ENCODE assay signal across 16 cellular contexts in genomic region chr2:46971914-46972313, GRCh38. TPM values are rescaled to one million over a fixed set of nuclear protein-coding genes. Genes with fewer than 3 reads are reported as not detected.
A peak's percentile ranks its signal among the peaks of the same experiment; 100 is the strongest.
DNase-seq lines count a peak whose midpoint lies in the region; ATAC-seq and TF ChIP-seq lines count a peak whose summit lies in the region.
"Had no signal": no experiment of that assay in that cellular context is flagged by ENCODE, and none has a peak within 500 bp of the region (broad histone marks: within the 10 kb centered on the region; RNA-seq: fewer than 3 reads in every experiment).

No MANE protein-coding gene starts in this region.

- peak overlapping the region; percentile 49 for H3K27ac Mint-ChIP-seq in T-helper 2 cell treated with Interferon-gamma antibody and Interleukin-4, amounts not matched to agents 5 μg/mL and 100 μg/mL, for 36 hours
- H3K27ac Mint-ChIP-seq in activated T-helper 1 cell treated with anti-CD3 and anti-CD28 coated beads, Interleukin-12 subunit alpha, Interleukin-12 subunit beta, Interleukin-2, Interleukin-4 antibody, amounts not matched to agents 30 ng/mL and 10 ng/mL and 1 ng/mL, durations not matched to agents 14 hours and 24 hours and 36 hours, result peak overlapping the region; percentile 47

- H3K4me1 ChIP-seq in esophagus (ENCODE audit: control insufficient read depth in 2 of 2, insufficient read depth in 2 of 2, low read length in 1 of 2) (peaks cover 11 to 17% of the 10 kb centered on the region in 2 donors), thoracic aorta (ENCODE audit: control insufficient read depth in 1 of 2, low read depth in 2 of 2) (peaks cover 35 to 51% of the 10 kb centered on the region in 2 donors)

- intact Hi-C loops in activated T-helper 1 cell treated with anti-CD3 and anti-CD28 coated beads, Interleukin-12 subunit alpha, Interleukin-12 subunit beta, Interleukin-2, Interleukin-4 antibody, amounts not matched to agents 30 ng/mL and 10 ng/mL and 1 ng/mL, durations not matched to agents 14 hours and 24 hours and 36 hours (cut with micrococcal nuclease), result no loop called here

- TF ChIP-seq CTCF in thoracic aorta (IDR thresholded peaks at IDR 0.05), result no peak

- 43 to 70% methylated on average over 4 of the region's 4 CpGs for WGBS in esophagus, 2 donors

- peaks cover 30% of the 10 kb centered on the region for H3K36me3 Mint-ChIP-seq in T-helper 2 cell treated with Interferon-gamma antibody and Interleukin-4, amounts not matched to agents 5 μg/mL and 100 μg/mL, for 36 hours (ENCODE audit: low read depth)
- H3K36me3 Mint-ChIP-seq in activated T-helper 1 cell treated with anti-CD3 and anti-CD28 coated beads, Interleukin-12 subunit alpha, Interleukin-12 subunit beta, Interleukin-2, Interleukin-4 antibody, amounts not matched to agents 30 ng/mL and 10 ng/mL and 1 ng/mL, durations not matched to agents 14 hours and 24 hours and 36 hours (ENCODE audit: low read depth), result peaks cover 26% of the 10 kb centered on the region

- no peak for ATAC-seq in thoracic aorta (ENCODE audit: insufficient number of reproducible peaks, low FRiP score, low read depth)
- ATAC-seq: left ventricle myocardium superior had no signal

- DNase-seq in T-helper 2 cell treated with Interferon-gamma antibody and Interleukin-4, amounts not matched to agents 5 μg/mL and 100 μg/mL, for 36 hours (ENCODE audit: low spot score), result no peak
- no peak for DNase-seq in T-helper 2 cell
- no peak for DNase-seq in activated T-helper 1 cell treated with anti-CD3 and anti-CD28 coated beads, Interleukin-12 subunit alpha, Interleukin-12 subunit beta, Interleukin-2, Interleukin-4 antibody, amounts not matched to agents 30 ng/mL and 10 ng/mL and 1 ng/mL, durations not matched to agents 14 hours and 24 hours and 36 hours (ENCODE audit: low spot score)
- no peak for DNase-seq in thoracic aorta (ENCODE audit: low spot score)
- DNase-seq in cortex of kidney (lab: John Stamatoyannopoulos, UW), result no peak
- DNase-seq in NCI-H2029 (lab: John Stamatoyannopoulos, UW), result no peak
- no peak for DNase-seq in COLO668 (lab: John Stamatoyannopoulos, UW; ENCODE audit: unreplicated experiment)
- DNase-seq: aorta; DMS79 treated with DMSO at 0.1 percent for 48 hours; left ventricle myocardium superior; NCI-H1092 treated with DMSO at 0.1 percent for 48 hours; NCI-H524 treated with DMSO at 0.1 percent for 48 hours; Right ventricle myocardium superior; stimulated activated CD4-positive, alpha-beta T cell treated with anti-CD3 and anti-CD28 coated beads, Interleukin-2, amount 100 ng/mL, for 24 hours; T-helper 1 cell had no signal

- H3K27me3 Mint-ChIP-seq in T-helper 2 cell treated with Interferon-gamma antibody and Interleukin-4, amounts not matched to agents 5 μg/mL and 100 μg/mL, for 36 hours (ENCODE audit: low read depth), result no peaks in the 10 kb centered on the region
- no peaks in the 10 kb centered on the region for H3K27me3 Mint-ChIP-seq in activated T-helper 1 cell treated with anti-CD3 and anti-CD28 coated beads, Interleukin-12 subunit alpha, Interleukin-12 subunit beta, Interleukin-2, Interleukin-4 antibody, amounts not matched to agents 30 ng/mL and 10 ng/mL and 1 ng/mL, durations not matched to agents 14 hours and 24 hours and 36 hours (ENCODE audit: insufficient read depth)

- H3K27me3 ChIP-seq in esophagus (ENCODE audit: control insufficient read depth in 1 of 2, insufficient read depth in 2 of 2, low read length in 2 of 2), result no peaks in the 10 kb centered on the region
- no peaks in the 10 kb centered on the region for H3K27me3 ChIP-seq in thoracic aorta (replicated peaks; ENCODE audit: insufficient read depth)

- H3K4me3 ChIP-seq in esophagus (ENCODE audit: low read depth in 1 of 2, low read length in 2 of 2), result no peak overlapping the region
- no peak overlapping the region for H3K4me3 ChIP-seq in thoracic aorta

- H3K9me3 Mint-ChIP-seq in T-helper 2 cell treated with Interferon-gamma antibody and Interleukin-4, amounts not matched to agents 5 μg/mL and 100 μg/mL, for 36 hours, result no peaks in the 10 kb centered on the region
- no peaks in the 10 kb centered on the region for H3K9me3 Mint-ChIP-seq in activated T-helper 1 cell treated with anti-CD3 and anti-CD28 coated beads, Interleukin-12 subunit alpha, Interleukin-12 subunit beta, Interleukin-2, Interleukin-4 antibody, amounts not matched to agents 30 ng/mL and 10 ng/mL and 1 ng/mL, durations not matched to agents 14 hours and 24 hours and 36 hours

- H3K36me3 ChIP-seq in esophagus (ENCODE audit: control insufficient read depth in 2 of 2, insufficient read depth in 2 of 2, low read length in 1 of 2) (peaks cover 5 to 10% of the 10 kb centered on the region in 2 donors), thoracic aorta (peaks cover 3% of the 10 kb centered on the region)

- H3K27ac ChIP-seq in esophagus (ENCODE audit: low read depth in 2 of 2, low read length in 1 of 2) (peak overlapping the region; percentile 2 to 59), thoracic aorta (peak overlapping the region; percentile 50 to 82)

- H3K9me3 ChIP-seq in esophagus (ENCODE audit: control insufficient read depth in 2 of 2, insufficient read depth in 1 of 2, low read depth in 1 of 2, low read length in 1 of 2) (no peaks in the 10 kb centered on the region), thoracic aorta (no peaks in the 10 kb centered on the region)

- peaks cover 11% of the 10 kb centered on the region for H3K4me1 Mint-ChIP-seq in T-helper 2 cell treated with Interferon-gamma antibody and Interleukin-4, amounts not matched to agents 5 μg/mL and 100 μg/mL, for 36 hours (ENCODE audit: low read depth)
- peaks cover 28% of the 10 kb centered on the region for H3K4me1 Mint-ChIP-seq in activated T-helper 1 cell treated with anti-CD3 and anti-CD28 coated beads, Interleukin-12 subunit alpha, Interleukin-12 subunit beta, Interleukin-2, Interleukin-4 antibody, amounts not matched to agents 30 ng/mL and 10 ng/mL and 1 ng/mL, durations not matched to agents 14 hours and 24 hours and 36 hours (ENCODE audit: low read depth)

- no peak overlapping the region for H3K4me3 Mint-ChIP-seq in T-helper 2 cell treated with Interferon-gamma antibody and Interleukin-4, amounts not matched to agents 5 μg/mL and 100 μg/mL, for 36 hours
- H3K4me3 Mint-ChIP-seq in activated T-helper 1 cell treated with anti-CD3 and anti-CD28 coated beads, Interleukin-12 subunit alpha, Interleukin-12 subunit beta, Interleukin-2, Interleukin-4 antibody, amounts not matched to agents 30 ng/mL and 10 ng/mL and 1 ng/mL, durations not matched to agents 14 hours and 24 hours and 36 hours, result no peak overlapping the region

RNA-seq across cellular contexts. Expression of gene TTC7A, which starts 30.9 kb away (rescaled TPM):
- total RNA-seq in activated T-helper 1 cell treated with anti-CD3 and anti-CD28 coated beads, Interleukin-12 subunit alpha, Interleukin-12 subunit beta, Interleukin-2, Interleukin-4 antibody, amounts not matched to agents 30 ng/mL and 10 ng/mL and 1 ng/mL, durations not matched to agents 14 hours and 24 hours and 36 hours, result 72.5 and 77.2 TPM in 2 replicates
- polyA plus RNA-seq in esophagus, result 10 to 100 TPM; 14.7 to 20.6 TPM
- total RNA-seq in thoracic aorta, result 10 to 100 TPM; 39.3 to 45.7 TPM

RNA-seq across cellular contexts. Expression of gene MCFD2, which starts 56.3 kb away (rescaled TPM):
- total RNA-seq in activated T-helper 1 cell treated with anti-CD3 and anti-CD28 coated beads, Interleukin-12 subunit alpha, Interleukin-12 subunit beta, Interleukin-2, Interleukin-4 antibody, amounts not matched to agents 30 ng/mL and 10 ng/mL and 1 ng/mL, durations not matched to agents 14 hours and 24 hours and 36 hours, result 48.8 and 51.0 TPM in 2 replicates
- 10 to 100 TPM; 12.4 to 20.4 TPM for polyA plus RNA-seq in esophagus
- 100 to 1,000 TPM in 1 of 2 donors, 10 to 100 TPM in 1; 79.9 to 127 TPM for total RNA-seq in thoracic aorta
